ENCODE assay signal across 25 cellular contexts in genomic region chr2:127941461-127941860, GRCh38.
"Had no signal": no experiment of that assay in that cellular context is flagged by ENCODE, and none has a peak within 500 bp of the region (broad histone marks: within the 10 kb centered on the region; RNA-seq: fewer than 3 reads in every experiment).

No MANE protein-coding gene starts in this region.

- H3K9me3 ChIP-seq: body of pancreas had no signal

- H3K27me3 ChIP-seq: body of pancreas, cardiac muscle cell had no signal

- H3K27ac Mint-ChIP-seq: activated naive CD4-positive, alpha-beta T cell treated with anti-CD3 and anti-CD28 coated beads, Interleukin-2, amount 50 U/mL, for 24 hours; activated T-helper 1 cell treated with anti-CD3 and anti-CD28 coated beads, Interleukin-12 subunit alpha, Interleukin-12 subunit beta, Interleukin-2, Interleukin-4 antibody, amounts not matched to agents 30 ng/mL and 10 ng/mL and 1 ng/mL, durations not matched to agents 14 hours and 24 hours and 36 hours had no signal

- H3K27me3 Mint-ChIP-seq: activated CD4-positive, alpha-beta T cell treated with anti-CD3 and anti-CD28 coated beads for 36 hours; activated CD8-positive, alpha-beta T cell treated with anti-CD3 and anti-CD28 coated beads for 36 hours; activated naive CD4-positive, alpha-beta T cell treated with anti-CD3 and anti-CD28 coated beads, Interleukin-2, amount 50 U/mL, for 24 hours; activated T-cell treated with anti-CD3 and anti-CD28 coated beads, Interleukin-2, amount 50 U/mL, for 24 hours; T-cell had no signal

- H3K4me3 Mint-ChIP-seq: activated CD4-positive, alpha-beta T cell treated with anti-CD3 and anti-CD28 coated beads for 36 hours; activated CD8-positive, alpha-beta T cell treated with anti-CD3 and anti-CD28 coated beads for 36 hours; activated naive CD4-positive, alpha-beta T cell treated with anti-CD3 and anti-CD28 coated beads, Interleukin-2, amount 50 U/mL, for 24 hours; activated T-cell treated with anti-CD3 and anti-CD28 coated beads, Interleukin-2, amount 50 U/mL, for 24 hours; activated T-helper 1 cell treated with anti-CD3 and anti-CD28 coated beads, Interleukin-12 subunit alpha, Interleukin-12 subunit beta, Interleukin-2, Interleukin-4 antibody, amounts not matched to agents 30 ng/mL and 10 ng/mL and 1 ng/mL, durations not matched to agents 14 hours and 24 hours and 36 hours; T-cell had no signal

- H3K4me1 Mint-ChIP-seq: activated CD4-positive, alpha-beta T cell treated with anti-CD3 and anti-CD28 coated beads for 36 hours; activated naive CD4-positive, alpha-beta T cell treated with anti-CD3 and anti-CD28 coated beads, Interleukin-2, amount 50 U/mL, for 24 hours; T-cell had no signal

- H3K27ac ChIP-seq: body of pancreas, SK-N-MC, VCaP had no signal

- FAIRE-seq: TTC549 had no signal

- H3K9me3 Mint-ChIP-seq: activated CD8-positive, alpha-beta T cell treated with anti-CD3 and anti-CD28 coated beads for 36 hours; activated naive CD4-positive, alpha-beta T cell treated with anti-CD3 and anti-CD28 coated beads, Interleukin-2, amount 50 U/mL, for 24 hours; activated T-cell treated with anti-CD3 and anti-CD28 coated beads, Interleukin-2, amount 50 U/mL, for 24 hours; activated T-helper 1 cell treated with anti-CD3 and anti-CD28 coated beads, Interleukin-12 subunit alpha, Interleukin-12 subunit beta, Interleukin-2, Interleukin-4 antibody, amounts not matched to agents 30 ng/mL and 10 ng/mL and 1 ng/mL, durations not matched to agents 14 hours and 24 hours and 36 hours; T-cell had no signal

- H3K4me1 ChIP-seq: body of pancreas had no signal

- ATAC-seq: activated CD4-positive, alpha-beta T cell treated with anti-CD3 and anti-CD28 coated beads for 36 hours; activated CD8-positive, alpha-beta T cell treated with anti-CD3 and anti-CD28 coated beads for 36 hours; body of pancreas; T-cell had no signal

- DNase-seq: activated CD4-positive, alpha-beta T cell treated with anti-CD3 and anti-CD28 coated beads for 36 hours; activated CD8-positive, alpha-beta memory T cell treated with anti-CD3 and anti-CD28 coated beads, Interleukin-2, amount 50 U/mL, for 48 hours; activated CD8-positive, alpha-beta T cell treated with anti-CD3 and anti-CD28 coated beads for 36 hours; activated effector memory CD4-positive, alpha-beta T cell treated with Interleukin-2 at 50 U/mL for 16 hours; activated naive CD4-positive, alpha-beta T cell; activated T-cell treated with anti-CD3 and anti-CD28 coated beads, Interleukin-2, amount 50 U/mL, for 24 hours; aorta; body of pancreas; Karpas-422; NCI-H1105 treated with DMSO at 0.1 percent for 48 hours; NCI-H1436 treated with DMSO at 0.1 percent for 48 hours; NCI-H187; NCI-H2081; NCI-H510A treated with DMSO at 0.1 percent for 48 hours; NCI-H69; RPMI8226; T-cell; T-helper 2 cell; T1000 had no signal

- H3K4me3 ChIP-seq: body of pancreas, cardiac muscle cell, SK-N-MC had no signal
